In the genomic region with DNA sequence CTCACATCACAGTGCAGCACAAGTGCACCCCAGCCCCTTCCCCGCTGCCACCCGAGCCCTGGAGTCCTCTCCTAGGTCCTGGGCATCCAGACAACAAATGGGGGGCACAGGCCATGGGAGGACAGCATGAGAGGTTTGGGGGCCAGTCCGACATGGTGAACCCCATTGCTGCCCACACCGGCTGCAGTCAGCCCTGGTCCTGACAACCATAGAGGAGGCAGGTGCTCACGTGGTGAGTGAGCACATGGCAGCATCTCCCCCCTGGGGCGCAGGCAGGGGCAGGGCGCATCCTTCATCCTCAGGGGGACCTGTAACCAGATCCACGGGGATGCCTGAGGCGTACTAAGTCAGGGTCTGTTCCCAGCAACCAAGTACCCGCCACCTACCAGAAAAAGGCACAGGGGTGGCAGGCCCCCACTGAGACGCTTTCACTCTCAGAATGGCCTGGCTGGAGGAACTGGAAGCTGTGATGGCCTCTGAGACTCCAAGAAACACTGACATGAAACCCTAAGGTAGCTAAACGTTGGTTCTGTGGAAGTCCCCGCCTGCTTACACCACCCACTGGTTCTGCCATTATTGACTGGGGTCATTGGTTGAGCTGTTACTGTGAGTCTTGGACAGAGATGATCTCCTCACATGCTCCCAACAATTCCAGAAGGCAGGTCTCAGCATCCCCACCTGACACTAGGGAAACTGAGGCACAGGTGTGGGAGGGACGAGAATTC, we compare ENCODE assay signal across 8 cellular contexts. TPM values are rescaled to one million over a fixed set of nuclear protein-coding genes. Genes with fewer than 3 reads are reported as not detected.
DNase-seq lines count a peak whose midpoint lies in the region; ATAC-seq and TF ChIP-seq lines count a peak whose summit lies in the region.

No MANE protein-coding gene starts in this region.

- H3K27ac ChIP-seq in CD4-positive, CD25-positive, alpha-beta regulatory T cell (ENCODE audit: insufficient read depth, low read length, poor library complexity, severe bottlenecking): peak overlapping the region; percentile 93
- H3K27ac ChIP-seq in muscle layer of duodenum (ENCODE audit: low read length): peak overlapping the region; percentile 80
- no peak overlapping the region for H3K27ac ChIP-seq in A673 (ENCODE audit: low read depth, low read length, poor library complexity, severe bottlenecking)

- H3K27me3 ChIP-seq in CD4-positive, CD25-positive, alpha-beta regulatory T cell (ENCODE audit: control insufficient read depth, insufficient read depth, low read length): no peaks in the 10 kb centered on the region
- H3K27me3 ChIP-seq in muscle layer of duodenum (ENCODE audit: low read depth, low read length) (no peaks in the 10 kb centered on the region), A673 (replicated peaks; ENCODE audit: insufficient read depth, low read depth, low read length, poor library complexity) (no peaks in the 10 kb centered on the region)

- DNase-seq in CD4-positive, CD25-positive, alpha-beta regulatory T cell: no peak
- DNase-seq in activated naive CD8-positive, alpha-beta T cell treated with anti-CD3 and anti-CD28 coated beads for 36 hours: peak; percentile 14
- DNase-seq in A673 (ENCODE audit: low spot score): no peak

- POLR2A ChIA-PET in A673 (lab: Charles Lee; ENCODE audit: low non-redundant PET): no interaction called here

- H3K36me3 Mint-ChIP-seq in CD4-positive, CD25-positive, alpha-beta regulatory T cell: no peaks in the 10 kb centered on the region
- H3K36me3 Mint-ChIP-seq in activated naive CD8-positive, alpha-beta T cell treated with anti-CD3 and anti-CD28 coated beads for 36 hours: no peaks in the 10 kb centered on the region

- intact Hi-C loops in A673 (cut with micrococcal nuclease; ENCODE audit: unreplicated experiment): loop anchor here (10.0 kb wide), 1 partner anchor 147 kb away; a partner anchor contains a TSS

- ATAC-seq in CD4-positive, CD25-positive, alpha-beta regulatory T cell (ENCODE audit: low read depth in 2 of 2): no peak
- ATAC-seq in HG02852 (IDR thresholded peaks at IDR 0.05; ENCODE audit: unreplicated experiment): peak; percentile 39
- ATAC-seq in GM21360 (IDR thresholded peaks at IDR 0.05; ENCODE audit: unreplicated experiment): no peak
- no peak for ATAC-seq in GM18505 (IDR thresholded peaks at IDR 0.05; ENCODE audit: unreplicated experiment)
- ATAC-seq in GM19452 (IDR thresholded peaks at IDR 0.05; ENCODE audit: unreplicated experiment): no peak

- no peak for TF ChIP-seq CTCF in A673 (conservative IDR thresholded peaks at IDR 0.05; ENCODE audit: low read depth, low read length)

- CTCF ChIA-PET in A673 (lab: Charles Lee): interaction anchor here (1.3 to 1.6 kb wide), 2 partner anchors 13 to 30 kb away, joined by 5 to 6 read pairs; no protein-coding TSS in a partner anchor

- peaks cover 12% of the 10 kb centered on the region for H3K27me3 Mint-ChIP-seq in CD4-positive, CD25-positive, alpha-beta regulatory T cell
- peaks cover 27% of the 10 kb centered on the region for H3K27me3 Mint-ChIP-seq in activated naive CD8-positive, alpha-beta T cell treated with anti-CD3 and anti-CD28 coated beads for 36 hours

- H3K36me3 ChIP-seq in CD4-positive, CD25-positive, alpha-beta regulatory T cell (ENCODE audit: control insufficient read depth, insufficient read depth, low read length): no peaks in the 10 kb centered on the region
- H3K36me3 ChIP-seq in muscle layer of duodenum (ENCODE audit: control insufficient read depth in 1 of 2, insufficient read depth in 2 of 2, low read length in 2 of 2) (no peaks in the 10 kb centered on the region), A673 (ENCODE audit: insufficient read depth, low read length, poor library complexity, severe bottlenecking) (no peaks in the 10 kb centered on the region)

- H3K27ac Mint-ChIP-seq in CD4-positive, CD25-positive, alpha-beta regulatory T cell: peak overlapping the region; percentile 98 to 99 (median 98)
- H3K27ac Mint-ChIP-seq in activated naive CD8-positive, alpha-beta T cell treated with anti-CD3 and anti-CD28 coated beads for 36 hours: peak overlapping the region; percentile 96

- no peaks in the 10 kb centered on the region for H3K9me3 Mint-ChIP-seq in CD4-positive, CD25-positive, alpha-beta regulatory T cell
- no peaks in the 10 kb centered on the region for H3K9me3 Mint-ChIP-seq in activated naive CD8-positive, alpha-beta T cell treated with anti-CD3 and anti-CD28 coated beads for 36 hours

- H3K9me3 ChIP-seq in CD4-positive, CD25-positive, alpha-beta regulatory T cell (ENCODE audit: control insufficient read depth in 2 of 2, low read length in 2 of 2): no peaks in the 10 kb centered on the region
- H3K9me3 ChIP-seq in muscle layer of duodenum (ENCODE audit: control insufficient read depth in 1 of 2, low read length in 2 of 2) (no peaks in the 10 kb centered on the region), A673 (ENCODE audit: low read depth, low read length, poor library complexity, severe bottlenecking) (no peaks in the 10 kb centered on the region)

- H3K4me1 Mint-ChIP-seq in CD4-positive, CD25-positive, alpha-beta regulatory T cell: peaks cover 9 to 88% (median 62%) of the 10 kb centered on the region in 4 donors
- H3K4me1 Mint-ChIP-seq in activated naive CD8-positive, alpha-beta T cell treated with anti-CD3 and anti-CD28 coated beads for 36 hours: peaks cover 51% of the 10 kb centered on the region

- H3K4me3 ChIP-seq in CD4-positive, CD25-positive, alpha-beta regulatory T cell (ENCODE audit: low read depth, low read length): peak overlapping the region; percentile 79
- peak overlapping the region in 1 of 2 donors; percentile 56 for H3K4me3 ChIP-seq in muscle layer of duodenum (ENCODE audit: low read depth in 1 of 2, low read length in 2 of 2)
- H3K4me3 ChIP-seq in A673 (ENCODE audit: low read depth, low read length, poor library complexity, severe bottlenecking): no peak overlapping the region

- H3K4me3 Mint-ChIP-seq in CD4-positive, CD25-positive, alpha-beta regulatory T cell: peak overlapping the region; percentile 83 to 88 (median 87)
- no peak overlapping the region for H3K4me3 Mint-ChIP-seq in activated naive CD8-positive, alpha-beta T cell treated with anti-CD3 and anti-CD28 coated beads for 36 hours

- peaks cover 80% of the 10 kb centered on the region for H3K4me1 ChIP-seq in CD4-positive, CD25-positive, alpha-beta regulatory T cell (ENCODE audit: control insufficient read depth, insufficient read depth, low read length, poor library complexity, severe bottlenecking)
- H3K4me1 ChIP-seq in muscle layer of duodenum (ENCODE audit: control insufficient read depth in 1 of 2, insufficient read depth in 2 of 2, low read length in 2 of 2) (peaks cover 8 to 26% of the 10 kb centered on the region in 2 donors), A673 (ENCODE audit: insufficient read depth, low read length, poor library complexity, severe bottlenecking) (peaks cover 26% of the 10 kb centered on the region)

- no TSS peak for BruUV-seq in A673 (replicated peaks; lab: Mats Ljungman, UMichigan)

- no peak for TF ChIP-seq POLR2A in GM18505 (IDR thresholded peaks at IDR 0.05; ENCODE audit: borderline replicate concordance, extremely low read depth, insufficient read depth, insufficient read length)

RNA-seq across cellular contexts. Expression of a gene that starts 6.5 kb away (rescaled TPM):
- total RNA-seq in CD4-positive, CD25-positive, alpha-beta regulatory T cell: 86.4 TPM
- polyA plus RNA-seq in CD4-positive, CD25-positive, alpha-beta regulatory T cell: 10 to 100 TPM in 2 of 4 donors, 1 to 10 TPM in 2; 8.5 to 26.0 (median 13.4) TPM
- total RNA-seq in activated naive CD8-positive, alpha-beta T cell treated with anti-CD3 and anti-CD28 coated beads for 36 hours: 1 to 10 TPM; 3.8 to 4.6 TPM
- 7.6 and 8.6 TPM in 2 replicates for total RNA-seq in A673 (2021)

RNA-seq across cellular contexts. Expression of a gene that starts 6.8 kb away (rescaled TPM):
- 0.20 TPM for total RNA-seq in CD4-positive, CD25-positive, alpha-beta regulatory T cell
- not detected for polyA plus RNA-seq in CD4-positive, CD25-positive, alpha-beta regulatory T cell
- not detected for total RNA-seq in activated naive CD8-positive, alpha-beta T cell treated with anti-CD3 and anti-CD28 coated beads for 36 hours
- not detected in 2 replicates for total RNA-seq in A673 (2021)

RNA-seq across cellular contexts. Expression of a gene that starts 57.0 kb away (rescaled TPM):
- 111 TPM for total RNA-seq in CD4-positive, CD25-positive, alpha-beta regulatory T cell
- 10 to 100 TPM; 72.0 to 94.4 (median 83.0) TPM for polyA plus RNA-seq in CD4-positive, CD25-positive, alpha-beta regulatory T cell
- 10 to 100 TPM; 93.3 to 94.5 TPM for total RNA-seq in activated naive CD8-positive, alpha-beta T cell treated with anti-CD3 and anti-CD28 coated beads for 36 hours
- 113 and 119 TPM in 2 replicates for total RNA-seq in A673 (2021)
